ENCODE assay signal across 8 cellular contexts in the genomic region with DNA sequence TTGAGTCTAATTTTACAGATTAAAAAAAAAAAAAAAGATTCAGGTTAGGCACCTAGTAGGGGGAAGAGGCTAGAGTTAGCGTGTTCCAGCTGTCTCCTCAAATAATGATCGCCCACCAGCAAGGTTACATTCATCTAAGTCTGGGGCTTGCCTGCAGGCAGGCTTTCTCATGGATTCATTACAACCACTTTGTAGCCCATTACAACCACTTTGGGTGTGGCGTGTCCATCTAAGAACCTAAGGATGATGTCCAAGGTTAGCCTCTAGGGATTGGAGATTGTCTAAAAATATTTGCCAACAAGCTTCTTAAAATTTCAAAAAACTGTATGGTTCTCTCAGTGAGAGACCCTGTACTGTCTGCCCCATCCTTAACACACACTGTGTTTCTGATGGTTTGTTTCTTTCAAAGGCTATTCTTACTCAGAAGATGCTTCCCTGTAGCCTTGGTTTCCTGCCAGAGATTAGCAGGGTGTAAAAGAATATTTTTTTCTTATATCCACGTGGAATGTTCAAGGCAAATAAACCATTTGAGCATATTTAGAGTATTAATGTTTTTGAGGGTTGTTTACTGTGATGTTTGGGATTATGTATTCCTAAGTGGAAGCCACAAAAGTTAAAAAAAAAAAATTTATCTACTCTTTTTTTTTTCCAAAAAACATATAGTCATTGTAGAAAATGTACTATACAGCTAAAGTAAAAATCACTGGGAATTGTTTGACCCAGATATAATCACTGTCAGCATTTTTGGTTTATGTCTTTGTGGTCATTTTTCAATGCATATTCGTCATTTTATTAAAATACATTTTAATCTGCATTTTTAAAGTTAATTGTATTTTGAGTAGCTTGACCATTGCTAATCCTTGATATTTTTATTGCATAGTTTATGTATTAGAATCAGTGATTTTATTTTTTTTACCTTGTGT. TPM values are rescaled to one million over a fixed set of nuclear protein-coding genes. Genes with fewer than 3 reads are reported as not detected.
DNase-seq lines count a peak whose midpoint lies in the region; ATAC-seq and TF ChIP-seq lines count a peak whose summit lies in the region.

No MANE protein-coding gene starts in this region.

- no peaks in the 10 kb centered on the region for H3K27me3 ChIP-seq in body of pancreas
- no peaks in the 10 kb centered on the region for H3K27me3 ChIP-seq in mesendoderm (ENCODE audit: insufficient read depth, low read length, poor library complexity)

- no peak overlapping the region for H2BK120ac ChIP-seq in mesendoderm (ENCODE audit: low read depth, low read length)

- peaks cover 35 to 41% (median 37%) of the 10 kb centered on the region in 3 donors for H3K4me1 Mint-ChIP-seq in IgD-negative memory B cell

- H3K23ac ChIP-seq in mesendoderm (ENCODE audit: low read length): no peak overlapping the region

- no peak overlapping the region for H3K18ac ChIP-seq in mesendoderm (ENCODE audit: low read length)

- no peaks in the 10 kb centered on the region for H3K9me3 ChIP-seq in body of pancreas

- no peaks in the 10 kb centered on the region for H3K27me3 Mint-ChIP-seq in IgD-negative memory B cell

- peak overlapping the region; percentile 88 to 96 (median 96) for H3K4me3 Mint-ChIP-seq in IgD-negative memory B cell

- H3K36me3 Mint-ChIP-seq in IgD-negative memory B cell: no peaks in the 10 kb centered on the region

- peaks cover 19% of the 10 kb centered on the region for H3K79me1 ChIP-seq in mesendoderm (ENCODE audit: low read length)

- H2BK5ac ChIP-seq in mesendoderm (ENCODE audit: low read length): no peak overlapping the region

- no peak overlapping the region for H4K5ac ChIP-seq in mesendoderm (ENCODE audit: low read length)

- DNase-seq in AG10803 (ENCODE audit: low read depth) (peak; percentile 31), body of pancreas (no peak), mesendoderm (no peak), pons (ENCODE audit: low spot score) (no peak), superior temporal gyrus (ENCODE audit: extremely low spot score) (no peak)

- H3K4me2 ChIP-seq in mesendoderm (ENCODE audit: low read length): peak overlapping the region; percentile 74

- H2AK5ac ChIP-seq in mesendoderm (ENCODE audit: low read length): no peak overlapping the region

- H3K9me3 Mint-ChIP-seq in IgD-negative memory B cell: no peaks in the 10 kb centered on the region

- 47 to 54% methylated on average over 5 of the region's 5 CpGs for WGBS in body of pancreas, 2 donors
- WGBS in mesendoderm (ENCODE audit: extremely low coverage, insufficient coverage, low lambda C conversion rate): no CpG with 5 or more reads among the region's 5 CpGs

- H3K9ac ChIP-seq in mesendoderm (ENCODE audit: low read length): peak overlapping the region; percentile 91

- H3K79me2 ChIP-seq in mesendoderm (ENCODE audit: control insufficient read depth, insufficient read depth, low read length): peaks cover 51% of the 10 kb centered on the region

- H3K4me3 ChIP-seq in AG10803 (ENCODE audit: low read length) (peak overlapping the region; percentile 75), body of pancreas (peak overlapping the region in 1 of 2 donors; percentile 97), mesendoderm (ENCODE audit: low read length) (peak overlapping the region; percentile 98)

- ATAC-seq in body of pancreas (no peak), HG03565 (IDR thresholded peaks at IDR 0.05; ENCODE audit: unreplicated experiment) (no peak), HG03354 (IDR thresholded peaks at IDR 0.05; ENCODE audit: poor library complexity, severe bottlenecking, unreplicated experiment) (no peak)

- H2BK15ac ChIP-seq in mesendoderm (replicated peaks; ENCODE audit: low read depth): no peak overlapping the region

- H3K4me1 ChIP-seq in body of pancreas: peaks cover 48% of the 10 kb centered on the region
- no peaks in the 10 kb centered on the region for H3K4me1 ChIP-seq in mesendoderm (ENCODE audit: control insufficient read depth, low read depth, low read length)

- no peak overlapping the region for H3K4ac ChIP-seq in mesendoderm (ENCODE audit: low read depth, low read length)

- no peak overlapping the region for H4K8ac ChIP-seq in mesendoderm (ENCODE audit: low read depth, low read length)

- H3K36me3 ChIP-seq in body of pancreas (replicated peaks in 1 of 2; ENCODE audit: insufficient read depth in 1 of 2, low read depth in 2 of 2): no peaks in the 10 kb centered on the region
- peaks cover 3% of the 10 kb centered on the region for H3K36me3 ChIP-seq in mesendoderm (ENCODE audit: control insufficient read depth, insufficient read depth, low read length)

- intact Hi-C loops in body of pancreas (cut with DNase I): no loop called here

- H3K27ac Mint-ChIP-seq in IgD-negative memory B cell: peak overlapping the region; percentile 51 to 85 (median 73)

- H3K27ac ChIP-seq in body of pancreas (peak overlapping the region in 3 of 4 donors; percentile 88 to 97 (median 94)), mesendoderm (ENCODE audit: low read depth, low read length) (no peak overlapping the region)

- TF ChIP-seq CTCF in AG10803 (conservative IDR thresholded peaks at IDR 0.05; ENCODE audit: low read length): no peak
- no peak for TF ChIP-seq CTCF in body of pancreas (IDR thresholded peaks at IDR 0.05)

- no peak for TF ChIP-seq POLR2A in body of pancreas (IDR thresholded peaks at IDR 0.05)

- peak overlapping the region; percentile 98 for H3K56ac ChIP-seq in mesendoderm (ENCODE audit: low read length)

RNA-seq across cellular contexts. Expression of gene DYNC1H1, which starts 1.7 kb away (rescaled TPM):
- 54.4 TPM for polyA plus RNA-seq in IgD-negative memory B cell
- total RNA-seq in body of pancreas: 100 to 1,000 TPM; 171 to 219 TPM
- 56.1 TPM for polyA plus RNA-seq in mesendoderm (2013, experiment 1 of 2)
- polyA plus RNA-seq in mesendoderm (2013, experiment 2 of 2): 51.3 TPM
